1 cellular context compared by ENCODE assay signal in genomic region chr1:213733708-213734107, GRCh38.
TF ChIP-seq lines count a peak whose summit lies in the region.

No MANE protein-coding gene starts in this region.

TF ChIP-seq in HepG2, 621 proteins besides CTCF, POLR2A, EP300 and RAD21 (continued from another document and continues in another):
- TF ChIP-seq ZBTB14 (CRISPR knock-in tag; IDR thresholded peaks at IDR 0.05) = no peak
- TF ChIP-seq CEBPB (IDR thresholded peaks at IDR 0.05; ENCODE audit: borderline replicate concordance, low read depth, low read length) = 0 out of 2 replicates have a peak, but pooled peaks have one; percentile 21
- TF ChIP-seq ZNF776 (CRISPR knock-in tag; IDR thresholded peaks at IDR 0.05) = no peak
- peak; percentile 66 for TF ChIP-seq CREM (IDR thresholded peaks at IDR 0.05)
- TF ChIP-seq CREM (CRISPR knock-in tag; IDR thresholded peaks at IDR 0.05) = no peak
- peak; percentile 76; the same call in 1 of the 2 replicates for TF ChIP-seq AHDC1 (CRISPR knock-in tag; IDR thresholded peaks at IDR 0.05; ENCODE audit: borderline replicate concordance)
- 0 out of 2 replicates have a peak, but pooled peaks have one; percentile 57 for TF ChIP-seq ATF2 (CRISPR knock-in tag; IDR thresholded peaks at IDR 0.05)
- TF ChIP-seq IRF2 (CRISPR knock-in tag; IDR thresholded peaks at IDR 0.05) = peak; percentile 22; the same call in 1 of the 2 replicates
- TF ChIP-seq MEF2D (CRISPR knock-in tag; IDR thresholded peaks at IDR 0.05) = peak; percentile 98
- TF ChIP-seq FOXP4 (CRISPR knock-in tag; IDR thresholded peaks at IDR 0.05) = peak; percentile 66
- peak; percentile 77 for TF ChIP-seq MIXL1 (CRISPR knock-in tag; IDR thresholded peaks at IDR 0.05)
- TF ChIP-seq HMG20A (CRISPR knock-in tag; IDR thresholded peaks at IDR 0.05; ENCODE audit: borderline replicate concordance) = peak; percentile 87; the same call in 1 of the 2 replicates
- 0 out of 2 replicates have a peak, but pooled peaks have one; percentile 58 for TF ChIP-seq SNAPC2 (CRISPR knock-in tag; IDR thresholded peaks at IDR 0.05)
- no peak for TF ChIP-seq UBTF (CRISPR knock-in tag; IDR thresholded peaks at IDR 0.05)
- 0 out of 2 replicates have a peak, but pooled peaks have one; percentile 47 for TF ChIP-seq ZNF792 (CRISPR knock-in tag; IDR thresholded peaks at IDR 0.05)
- 0 out of 2 replicates have a peak, but pooled peaks have one; percentile 17 for TF ChIP-seq TCF7L2 (IDR thresholded peaks at IDR 0.05; ENCODE audit: low read depth, low read length)
- peak; percentile 25; the same call in 1 of the 2 replicates for TF ChIP-seq ZMYM4 (CRISPR knock-in tag; IDR thresholded peaks at IDR 0.05)
- TF ChIP-seq NCOA2 (CRISPR knock-in tag; IDR thresholded peaks at IDR 0.05) = peak; percentile 91
- TF ChIP-seq SRSF4 (IDR thresholded peaks at IDR 0.05; ENCODE audit: low read depth, low read length, poor library complexity, severe bottlenecking) = no peak
- TF ChIP-seq EHMT2 (IDR thresholded peaks at IDR 0.05; ENCODE audit: borderline replicate concordance, low read depth, low read length) = peak; percentile 21; the same call in 1 of the 2 replicates
- peak; percentile 76; the same call in 1 of the 2 replicates for TF ChIP-seq GATA4 (IDR thresholded peaks at IDR 0.05; ENCODE audit: borderline replicate concordance, low read depth)
- TF ChIP-seq ZHX1 (CRISPR knock-in tag; IDR thresholded peaks at IDR 0.05; ENCODE audit: low read depth) = no peak
- TF ChIP-seq PTBP1 (IDR thresholded peaks at IDR 0.05; ENCODE audit: low read depth, low read length, poor library complexity, severe bottlenecking) = no peak
- TF ChIP-seq HNF4A (CRISPR knock-in tag; IDR thresholded peaks at IDR 0.05) = peak; percentile 69
- no peak for TF ChIP-seq NR2F6 (IDR thresholded peaks at IDR 0.05)
- peak; percentile 31; the same call in 1 of the 2 replicates for TF ChIP-seq NR2F6 (CRISPR knock-in tag; IDR thresholded peaks at IDR 0.05)
- TF ChIP-seq ZNF546 (CRISPR knock-in tag; conservative IDR thresholded peaks at IDR 0.05) = no peak
- TF ChIP-seq FOXJ3 (CRISPR knock-in tag; IDR thresholded peaks at IDR 0.05; ENCODE audit: borderline replicate concordance) = peak; percentile 49; the same call in 1 of the 2 replicates
- TF ChIP-seq ELF3 (CRISPR knock-in tag; IDR thresholded peaks at IDR 0.05) = peak; percentile 31; the same call in 1 of the 2 replicates
- TF ChIP-seq ZBTB43 (CRISPR knock-in tag; conservative IDR thresholded peaks at IDR 0.05) = 0 out of 2 replicates have a peak, but pooled peaks have one; percentile 30
- no peak for TF ChIP-seq NFIB (CRISPR knock-in tag; IDR thresholded peaks at IDR 0.05; ENCODE audit: borderline replicate concordance)
- 0 out of 2 replicates have a peak, but pooled peaks have one; percentile 25 for TF ChIP-seq SP5 (CRISPR knock-in tag; IDR thresholded peaks at IDR 0.05; ENCODE audit: borderline replicate concordance, low read depth)
- 0 out of 2 replicates have a peak, but pooled peaks have one; percentile 34 for TF ChIP-seq PHF21A (CRISPR knock-in tag; IDR thresholded peaks at IDR 0.05)
- peak; percentile 91 for TF ChIP-seq GATAD2A (CRISPR knock-in tag; IDR thresholded peaks at IDR 0.05)
- 0 out of 2 replicates have a peak, but pooled peaks have one; percentile 24 for TF ChIP-seq HNF1A (IDR thresholded peaks at IDR 0.05; ENCODE audit: low read depth)
- no peak; the same call in 1 of the 2 replicates for TF ChIP-seq HNF1A (CRISPR knock-in tag; IDR thresholded peaks at IDR 0.05; ENCODE audit: borderline replicate concordance)
- no peak for TF ChIP-seq DMAP1 (CRISPR knock-in tag; IDR thresholded peaks at IDR 0.05)
